32 cellular contexts compared by ENCODE assay signal in the genomic region with DNA sequence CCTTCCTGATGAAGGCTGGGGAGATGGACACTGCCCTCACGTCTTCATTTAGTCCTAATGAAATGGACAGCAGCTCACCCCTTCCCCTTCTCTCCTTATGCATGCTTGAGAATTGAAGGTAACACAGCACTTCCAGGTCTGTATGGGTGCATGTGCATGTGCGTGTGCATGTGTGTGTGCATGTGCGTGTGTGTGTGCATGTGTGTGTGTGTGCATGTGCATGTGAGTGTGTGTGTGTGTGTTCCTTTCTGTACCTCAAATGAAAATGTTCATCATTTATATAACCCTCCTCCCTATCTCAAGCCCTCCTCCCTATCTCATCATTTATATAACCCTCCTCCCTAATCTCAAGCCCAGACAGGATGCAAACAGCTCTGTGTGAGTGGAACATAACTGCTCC.
"Had no signal": no experiment of that assay in that cellular context is flagged by ENCODE, and none has a peak within 500 bp of the region (broad histone marks: within the 10 kb centered on the region; RNA-seq: fewer than 3 reads in every experiment).

No MANE protein-coding gene starts in this region.

- H3K27ac Mint-ChIP-seq: activated B cell treated with CpG ODN at 0.5 μM for 24 hours; activated CD8-positive, alpha-beta T cell treated with anti-CD3 and anti-CD28 coated beads for 36 hours; activated naive CD8-positive, alpha-beta T cell; activated T-helper 17 cell treated with anti-CD3 and anti-CD28 coated beads, Interleukin-2, amount 50 U/mL, for 72 hours; effector memory CD8-positive, alpha-beta T cell; T-helper 17 cell; T-helper 2 cell treated with Interferon-gamma antibody and Interleukin-4, amounts not matched to agents 5 μg/mL and 100 μg/mL, for 36 hours had no signal

- DNase-seq: activated B cell treated with CpG ODN at 0.5 μM for 24 hours; activated CD4-positive, alpha-beta T cell treated with anti-CD3 and anti-CD28 coated beads for 48 hours; activated CD4-positive, alpha-beta T cell treated with anti-CD3 and anti-CD28 coated beads, Interleukin-2, amount 50 U/mL, for 1 hour; activated CD4-positive, alpha-beta T cell treated with anti-CD3 and anti-CD28 coated beads, Interleukin-2, amount 50 U/mL, for 48 hours; activated CD8-positive, alpha-beta memory T cell treated with anti-CD3 and anti-CD28 coated beads for 24 hours; activated CD8-positive, alpha-beta T cell treated with anti-CD3 and anti-CD28 coated beads for 36 hours; activated effector memory CD4-positive, alpha-beta T cell treated with Interleukin-2 at 50 U/mL for 16 hours; activated gamma-delta T cell treated with Interleukin-2 at 50 U/mL for 16 hours; activated naive CD4-positive, alpha-beta T cell treated with anti-CD3 and anti-CD28 coated beads, Interleukin-2, amount 50 U/mL, for 16 hours; activated naive CD4-positive, alpha-beta T cell treated with Interleukin-2 at 50 U/mL for 16 hours; activated T-cell treated with anti-CD3 and anti-CD28 coated beads, Interleukin-2, amount 50 U/mL, for 4 hours; amygdala; aorta; body of pancreas; caudate nucleus; cortex of kidney; dermis blood vessel endothelial cell; effector CD4-positive, alpha-beta T cell; effector memory CD8-positive, alpha-beta T cell; erythroblast; foreskin melanocyte; T-helper 1 cell; T-helper 17 cell; T1000; WERI-Rb-1 had no signal

- H3K9me3 Mint-ChIP-seq: activated B cell treated with CpG ODN at 0.5 μM for 24 hours; activated CD8-positive, alpha-beta T cell treated with anti-CD3 and anti-CD28 coated beads for 36 hours; activated T-helper 17 cell treated with anti-CD3 and anti-CD28 coated beads, Interleukin-2, amount 50 U/mL, for 72 hours; T-helper 2 cell treated with Interferon-gamma antibody and Interleukin-4, amounts not matched to agents 5 μg/mL and 100 μg/mL, for 36 hours had no signal

- ATAC-seq: activated CD4-positive, CD25-positive, alpha-beta regulatory T cell treated with anti-CD3 and anti-CD28 coated beads, Interleukin-2, amount 50 U/mL, for 24 hours; activated CD8-positive, alpha-beta T cell treated with anti-CD3 and anti-CD28 coated beads for 36 hours; activated T-cell treated with anti-CD3 and anti-CD28 coated beads, Interleukin-2, amount 50 U/mL, for 4 hours; activated T-helper 17 cell treated with anti-CD3 and anti-CD28 coated beads, Interleukin-2, amount 50 U/mL, for 72 hours; body of pancreas; effector memory CD8-positive, alpha-beta T cell; gastroesophageal sphincter; T-helper 17 cell had no signal

- H3K36me3 Mint-ChIP-seq: activated naive CD8-positive, alpha-beta T cell had no signal

- H3K4me3 Mint-ChIP-seq: activated B cell treated with CpG ODN at 0.5 μM for 24 hours; activated CD8-positive, alpha-beta T cell treated with anti-CD3 and anti-CD28 coated beads for 36 hours; activated naive CD8-positive, alpha-beta T cell; activated T-cell treated with anti-CD3 and anti-CD28 coated beads, Interleukin-2, amount 50 U/mL, for 4 hours; activated T-helper 17 cell treated with anti-CD3 and anti-CD28 coated beads, Interleukin-2, amount 50 U/mL, for 72 hours; effector memory CD8-positive, alpha-beta T cell; T-helper 17 cell; T-helper 2 cell treated with Interferon-gamma antibody and Interleukin-4, amounts not matched to agents 5 μg/mL and 100 μg/mL, for 36 hours had no signal

- H3K4me3 ChIP-seq: body of pancreas, esophagus muscularis mucosa, gastroesophageal sphincter had no signal

- H3K27ac ChIP-seq: body of pancreas, esophagus muscularis mucosa, gastroesophageal sphincter, WERI-Rb-1 had no signal

- H3K4me1 ChIP-seq: body of pancreas, esophagus muscularis mucosa, gastroesophageal sphincter had no signal

- H3K4me1 Mint-ChIP-seq: activated T-helper 17 cell treated with anti-CD3 and anti-CD28 coated beads, Interleukin-2, amount 50 U/mL, for 72 hours; T-helper 17 cell had no signal

- H3K27me3 ChIP-seq: body of pancreas, esophagus muscularis mucosa, gastroesophageal sphincter had no signal

- H3K9me3 ChIP-seq: body of pancreas, esophagus muscularis mucosa had no signal

- H3K36me3 ChIP-seq: esophagus muscularis mucosa, gastroesophageal sphincter, WERI-Rb-1 had no signal

- FAIRE-seq: colon had no signal

- H3K27me3 Mint-ChIP-seq: activated B cell treated with CpG ODN at 0.5 μM for 24 hours; activated CD8-positive, alpha-beta T cell treated with anti-CD3 and anti-CD28 coated beads for 36 hours; activated naive CD8-positive, alpha-beta T cell; activated T-helper 17 cell treated with anti-CD3 and anti-CD28 coated beads, Interleukin-2, amount 50 U/mL, for 72 hours; effector memory CD8-positive, alpha-beta T cell; T-helper 17 cell had no signal
